ENCODE assay signal across 9 cellular contexts in genomic region chr7:147245274-147245673, GRCh38.
DNase-seq lines count a peak whose midpoint lies in the region; ATAC-seq and TF ChIP-seq lines count a peak whose summit lies in the region.
"Had no signal": no experiment of that assay in that cellular context is flagged by ENCODE, and none has a peak within 500 bp of the region (broad histone marks: within the 10 kb centered on the region; RNA-seq: fewer than 3 reads in every experiment).

No MANE protein-coding gene starts in this region.

- no peak overlapping the region for H3K4me3 ChIP-seq in BJ (ENCODE audit: low read depth, low read length)
- no peak overlapping the region for H3K4me3 ChIP-seq in foreskin fibroblast (ENCODE audit: low read depth in 1 of 2, low read length in 2 of 2)
- H3K4me3 ChIP-seq: SK-N-MC had no signal

- in situ Hi-C loops in GM13976 (cut with MboI; ENCODE audit: low sequenced_read_pairs, unreplicated experiment) = loop anchor here (25.0 kb wide), 1 partner anchor 842 kb away; no protein-coding TSS in a partner anchor

- TF ChIP-seq CTCF in BJ (IDR thresholded peaks at IDR 0.05; ENCODE audit: insufficient read depth, low read depth, low read length) (peak; percentile 48), GM13976 (IDR thresholded peaks at IDR 0.05; ENCODE audit: borderline replicate concordance, control extremely low read depth, extremely low read depth, insufficient read depth, missing control alignments) (peak; percentile 78), foreskin fibroblast (IDR thresholded peaks at IDR 0.05; ENCODE audit: low read depth, low read length) (peak; percentile 55)

- H3K27me3 ChIP-seq in BJ (ENCODE audit: control insufficient read depth, insufficient read depth, low read length) = no peaks in the 10 kb centered on the region

- peak; percentile 85 for ATAC-seq in SK-N-SH treated with all-trans-retinoic acid at 6 μM for 48 hours
- ATAC-seq in sciatic nerve = peak; percentile 69
- no peak for ATAC-seq in HG02763 (IDR thresholded peaks at IDR 0.05; ENCODE audit: unreplicated experiment)

- H3K36me3 ChIP-seq in BJ (ENCODE audit: control insufficient read depth, insufficient read depth, low read length) = no peaks in the 10 kb centered on the region

- POLR2A ChIA-PET in BJ (lab: Charles Lee) = no interaction called here

- CTCF ChIA-PET in BJ (lab: Yijun Ruan, JAX) = interaction anchor here (0.6 kb wide), 1 partner anchor 427 kb away, joined by 3 read pairs; no protein-coding TSS in a partner anchor

- DNase-seq in BJ (ENCODE audit: low read depth) = no peak
- peak; percentile 38 for DNase-seq in GM13976 (ENCODE audit: low spot score)
- peak; percentile 64 for DNase-seq in HuH-7 (ENCODE audit: low spot score)
- peak; percentile 0 to 5 for DNase-seq in foreskin fibroblast
- DNase-seq in sciatic nerve (ENCODE audit: low spot score) = peak; percentile 59
- DNase-seq in NCI-H1105 treated with DMSO at 0.1 percent for 48 hours (lab: John Stamatoyannopoulos, UW) = no peak

- intact Hi-C loops in sciatic nerve (cut with DNase I) = no loop called here

TF ChIP-seq in SK-N-SH treated with all-trans-retinoic acid at 6 μM for 48 hours, 23 proteins besides CTCF, POLR2A, EP300 and RAD21:
- TF ChIP-seq GLIS3 (CRISPR knock-in tag; IDR thresholded peaks at IDR 0.05) (no peak), BACH2 (CRISPR knock-in tag; IDR thresholded peaks at IDR 0.05; ENCODE audit: borderline replicate concordance) (no peak), RARB (CRISPR knock-in tag; IDR thresholded peaks at IDR 0.05) (no peak), ISL1 (CRISPR knock-in tag; IDR thresholded peaks at IDR 0.05) (no peak), SNAI2 (CRISPR knock-in tag; IDR thresholded peaks at IDR 0.05) (no peak), PPARA (CRISPR knock-in tag; IDR thresholded peaks at IDR 0.05; ENCODE audit: borderline replicate concordance) (no peak), ZNF8 (CRISPR knock-in tag; IDR thresholded peaks at IDR 0.05) (no peak), ZFP3 (CRISPR knock-in tag; IDR thresholded peaks at IDR 0.05) (no peak), ARNTL (CRISPR knock-in tag; IDR thresholded peaks at IDR 0.05; ENCODE audit: borderline replicate concordance, low read depth) (no peak), POU6F1 (CRISPR knock-in tag; IDR thresholded peaks at IDR 0.05; ENCODE audit: borderline replicate concordance, low read depth) (no peak), TCF4 (CRISPR knock-in tag; IDR thresholded peaks at IDR 0.05; ENCODE audit: borderline replicate concordance) (no peak), CSDC2 (CRISPR knock-in tag; IDR thresholded peaks at IDR 0.05) (no peak), ZNF70 (CRISPR knock-in tag; IDR thresholded peaks at IDR 0.05) (no peak), TOX (CRISPR knock-in tag; IDR thresholded peaks at IDR 0.05; ENCODE audit: borderline replicate concordance) (no peak), OSR1 (CRISPR knock-in tag; IDR thresholded peaks at IDR 0.05) (no peak)
- TF ChIP-seq, protein P1, sequence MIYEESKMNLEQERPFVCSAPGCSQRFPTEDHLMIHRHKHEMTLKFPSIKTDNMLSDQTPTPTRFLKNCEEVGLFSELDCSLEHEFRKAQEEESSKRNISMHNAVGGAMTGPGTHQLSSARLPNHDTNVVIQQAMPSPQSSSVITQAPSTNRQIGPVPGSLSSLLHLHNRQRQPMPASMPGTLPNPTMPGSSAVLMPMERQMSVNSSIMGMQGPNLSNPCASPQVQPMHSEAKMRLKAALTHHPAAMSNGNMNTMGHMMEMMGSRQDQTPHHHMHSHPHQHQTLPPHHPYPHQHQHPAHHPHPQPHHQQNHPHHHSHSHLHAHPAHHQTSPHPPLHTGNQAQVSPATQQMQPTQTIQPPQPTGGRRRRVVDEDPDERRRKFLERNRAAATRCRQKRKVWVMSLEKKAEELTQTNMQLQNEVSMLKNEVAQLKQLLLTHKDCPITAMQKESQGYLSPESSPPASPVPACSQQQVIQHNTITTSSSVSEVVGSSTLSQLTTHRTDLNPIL (CRISPR knock-in tag; IDR thresholded peaks at IDR 0.05; ENCODE audit: low read depth) = no peak

Comparison
In these comparisons a context has a peak if more than half of its experiments do, and no peak if none do; other contexts are left out.
1. DNase-seq: peak in GM13976 (single experiment), HuH-7 (single experiment), foreskin fibroblast (2 of 2) and sciatic nerve (single experiment); none in BJ (single experiment) and NCI-H1105 treated with DMSO at 0.1 percent for 48 hours (single experiment).
2. Peak in every context shown above with its lines, with median percentiles within 50 percentile points of each other: CTCF ChIP-seq.